ENCODE assay signal across 11 cellular contexts in genomic region chr18:69817335-69817935, GRCh38.
DNase-seq lines count a peak whose midpoint lies in the region; ATAC-seq and TF ChIP-seq lines count a peak whose summit lies in the region.
"Had no signal": no experiment of that assay in that cellular context is flagged by ENCODE, and none has a peak within 500 bp of the region (broad histone marks: within the 10 kb centered on the region; RNA-seq: fewer than 3 reads in every experiment).

No MANE protein-coding gene starts in this region.

- no peak overlapping the region for H3K4me2 ChIP-seq in SK-N-SH

- TF ChIP-seq EP300 in SK-N-SH (IDR thresholded peaks at IDR 0.05; ENCODE audit: borderline replicate concordance in 1 of 2, low read depth in 1 of 2, low read length in 1 of 2): peak in 1 of 2 experiments; percentile 53; a peak in 1 of 4 replicates

- no peaks in the 10 kb centered on the region for H3K9me3 Mint-ChIP-seq in stimulated activated effector memory CD8-positive, alpha-beta T cell treated with anti-CD3 and anti-CD28 coated beads, Interleukin-12 subunit alpha, Interleukin-12 subunit beta, amount 100 ng/mL, for 72 hours

- peak overlapping the region in 1 of 2 experiments; percentile 52; a peak in 3 of 4 replicates for H3K27ac ChIP-seq in SK-N-SH (ENCODE audit: low read depth in 2 of 2, low read length in 1 of 2)

- H3K36me3 ChIP-seq in SK-N-SH (replicated peaks in 1 of 2; ENCODE audit: control insufficient read depth in 1 of 2, insufficient read depth in 2 of 2, low read length in 1 of 2): peaks cover 0 to 3% of the 10 kb centered on the region in 2 experiments

- H3K27ac Mint-ChIP-seq in stimulated activated effector memory CD8-positive, alpha-beta T cell treated with anti-CD3 and anti-CD28 coated beads, Interleukin-12 subunit alpha, Interleukin-12 subunit beta, amount 100 ng/mL, for 72 hours: no peak overlapping the region
- H3K27ac Mint-ChIP-seq: activated B cell treated with CpG ODN at 0.5 μM for 24 hours, natural killer cell had no signal

- POLR2A ChIA-PET in SK-N-SH (lab: Yijun Ruan, JAX): no interaction called here

- H2AFZ ChIP-seq in SK-N-SH (ENCODE audit: low read depth): no peak overlapping the region

- H3K27me3 ChIP-seq in SK-N-SH (ENCODE audit: insufficient read depth): no peaks in the 10 kb centered on the region

- ATAC-seq in stimulated activated effector memory CD8-positive, alpha-beta T cell treated with anti-CD3 and anti-CD28 coated beads, Interleukin-12 subunit alpha, Interleukin-12 subunit beta, amount 100 ng/mL, for 72 hours: peak; percentile 16
- no peak for ATAC-seq in HG02678 (IDR thresholded peaks at IDR 0.05; ENCODE audit: unreplicated experiment)
- ATAC-seq: sciatic nerve had no signal

- peaks cover 23% of the 10 kb centered on the region for H3K36me3 Mint-ChIP-seq in stimulated activated effector memory CD8-positive, alpha-beta T cell treated with anti-CD3 and anti-CD28 coated beads, Interleukin-12 subunit alpha, Interleukin-12 subunit beta, amount 100 ng/mL, for 72 hours

- CTCF ChIA-PET in SK-N-SH (lab: Yijun Ruan, JAX): no interaction called here

- no peaks in the 10 kb centered on the region for H3K4me1 ChIP-seq in SK-N-SH (ENCODE audit: control insufficient read depth in 1 of 2, insufficient read depth in 2 of 2, low read depth in 1 of 2, low read length in 1 of 2)

- no peak for TF ChIP-seq CTCF in SK-N-SH (IDR thresholded peaks at IDR 0.05)
- TF ChIP-seq CTCF in fibroblast of pulmonary artery (IDR thresholded peaks at IDR 0.05; ENCODE audit: low read length, missing control alignments): no peak

- no peaks in the 10 kb centered on the region for H3K79me2 ChIP-seq in SK-N-SH (ENCODE audit: insufficient read depth)

- DNase-seq in GM04504 (ENCODE audit: low read depth): peak; percentile 86
- no peak for DNase-seq in SK-N-SH
- DNase-seq in fibroblast of pulmonary artery (ENCODE audit: low read depth): peak; percentile 79
- DNase-seq in stimulated activated effector memory CD8-positive, alpha-beta T cell treated with anti-CD3 and anti-CD28 coated beads, Interleukin-12 subunit alpha, Interleukin-12 subunit beta, amount 100 ng/mL, for 72 hours (ENCODE audit: low spot score in 2 of 2): no peak
- DNase-seq in NCI-H2227 (lab: John Stamatoyannopoulos, UW; ENCODE audit: unreplicated experiment): no peak
- DNase-seq in RPMI8226: no peak
- DNase-seq: activated B cell treated with CpG ODN at 0.5 μM for 24 hours; natural killer cell; stimulated activated naive CD4-positive, alpha-beta T cell treated with Interleukin-2 at 50 U/mL for 16 hours had no signal

- no peaks in the 10 kb centered on the region for H4K20me1 ChIP-seq in SK-N-SH (ENCODE audit: insufficient read depth)

- no peaks in the 10 kb centered on the region; the same call in 1 of the 2 replicates for H3K9me3 ChIP-seq in SK-N-SH

- peaks cover 6% of the 10 kb centered on the region for H3K4me1 Mint-ChIP-seq in stimulated activated effector memory CD8-positive, alpha-beta T cell treated with anti-CD3 and anti-CD28 coated beads, Interleukin-12 subunit alpha, Interleukin-12 subunit beta, amount 100 ng/mL, for 72 hours
- H3K4me1 Mint-ChIP-seq: activated B cell treated with CpG ODN at 0.5 μM for 24 hours had no signal

- WGBS in SK-N-SH (ENCODE audit: low lambda C conversion rate): 55% methylated on average over 4 of the region's 5 CpGs

- no peak overlapping the region for H3K4me3 Mint-ChIP-seq in stimulated activated effector memory CD8-positive, alpha-beta T cell treated with anti-CD3 and anti-CD28 coated beads, Interleukin-12 subunit alpha, Interleukin-12 subunit beta, amount 100 ng/mL, for 72 hours
- H3K4me3 Mint-ChIP-seq: activated B cell treated with CpG ODN at 0.5 μM for 24 hours, natural killer cell had no signal

- no peak overlapping the region for H3K9ac ChIP-seq in SK-N-SH

- no peak for TF ChIP-seq RAD21 in SK-N-SH (IDR thresholded peaks at IDR 0.05; ENCODE audit: low read length)

- H3K9me2 ChIP-seq in SK-N-SH: no peaks in the 10 kb centered on the region

- H3K4me3 ChIP-seq in SK-N-SH (ENCODE audit: low read depth in 2 of 2, low read length in 1 of 2) (no peak overlapping the region), fibroblast of pulmonary artery (replicated peaks; ENCODE audit: low read depth, low read length) (no peak overlapping the region)

- H3F3A ChIP-seq in SK-N-SH (replicated peaks; ENCODE audit: insufficient read depth): peaks cover 6% of the 10 kb centered on the region

TF ChIP-seq in SK-N-SH, 30 proteins besides CTCF, POLR2A, EP300 and RAD21:
- TF ChIP-seq SIN3A (IDR thresholded peaks at IDR 0.05; ENCODE audit: borderline replicate concordance, low read depth, low read length): no peak
- peak; percentile 79 for TF ChIP-seq TCF12 (IDR thresholded peaks at IDR 0.05)
- TF ChIP-seq FOSL2 (IDR thresholded peaks at IDR 0.05; ENCODE audit: borderline replicate concordance, low read depth): peak; percentile 59; the same call in 1 of the 2 replicates
- TF ChIP-seq TEAD4 (IDR thresholded peaks at IDR 0.05; ENCODE audit: borderline replicate concordance, insufficient read depth): peak; percentile 28; the same call in 1 of the 2 replicates
- peak; percentile 72; the same call in 1 of the 2 replicates for TF ChIP-seq MAX (IDR thresholded peaks at IDR 0.05; ENCODE audit: low read depth)
- TF ChIP-seq NFIC (IDR thresholded peaks at IDR 0.05; ENCODE audit: borderline replicate concordance): peak; percentile 44; the same call in 1 of the 2 replicates
- TF ChIP-seq ELF1 (IDR thresholded peaks at IDR 0.05): no peak
- TF ChIP-seq PBX3 (IDR thresholded peaks at IDR 0.05): peak; percentile 78
- peak; percentile 67 for TF ChIP-seq JUND (IDR thresholded peaks at IDR 0.05)
- TF ChIP-seq RXRA (IDR thresholded peaks at IDR 0.05; ENCODE audit: borderline replicate concordance, low read depth): peak; percentile 39; the same call in 1 of the 2 replicates

Comparison
In these comparisons a context has a peak if more than half of its experiments do, and no peak if none do; other contexts are left out.
1. DNase-seq: peak in GM04504 (single experiment) and fibroblast of pulmonary artery (single experiment); none in SK-N-SH (single experiment), stimulated activated effector memory CD8-positive, alpha-beta T cell treated with anti-CD3 and anti-CD28 coated beads, Interleukin-12 subunit alpha, Interleukin-12 subunit beta, amount 100 ng/mL, for 72 hours (0 of 2), NCI-H2227 (single experiment) and RPMI8226 (single experiment).